11 cellular contexts compared by ENCODE assay signal in the genomic region with DNA sequence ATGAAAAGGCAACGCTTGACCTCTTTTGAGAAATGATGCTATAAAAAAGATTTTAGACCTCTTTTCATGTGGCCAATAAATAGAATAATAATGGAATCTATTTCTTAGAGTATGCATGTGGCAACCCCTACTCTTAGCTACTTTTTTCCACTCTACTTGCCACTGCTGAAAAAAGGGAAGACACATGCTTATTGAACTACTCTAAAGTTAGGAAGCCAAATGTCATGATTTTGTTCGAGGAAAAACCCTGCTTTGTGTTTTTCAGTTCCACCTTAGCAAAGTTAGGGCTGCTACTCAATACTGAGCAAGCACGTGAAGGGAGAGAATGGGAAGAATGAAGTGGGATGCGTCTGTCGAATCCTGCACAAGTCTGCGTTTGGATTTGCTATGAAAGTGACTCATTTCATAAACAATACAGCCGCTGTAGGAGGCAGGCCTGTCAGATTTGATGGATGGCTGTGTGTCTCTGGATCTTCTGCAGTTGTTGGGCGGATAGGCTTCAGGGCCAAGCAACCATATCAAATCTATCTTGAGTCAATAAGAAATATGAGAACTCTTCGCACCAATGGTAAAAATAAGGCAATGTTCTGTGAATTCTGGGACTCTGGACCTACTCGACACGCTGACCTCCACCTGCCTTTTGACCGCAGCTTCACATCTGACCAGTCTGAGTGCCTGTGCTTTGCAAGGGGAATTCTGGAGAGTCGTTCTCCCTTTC.
DNase-seq lines count a peak whose midpoint lies in the region; TF ChIP-seq lines count a peak whose summit lies in the region.
"Had no signal": no experiment of that assay in that cellular context is flagged by ENCODE, and none has a peak within 500 bp of the region (broad histone marks: within the 10 kb centered on the region; RNA-seq: fewer than 3 reads in every experiment).

No MANE protein-coding gene starts in this region.

- no peaks in the 10 kb centered on the region for H3K36me3 ChIP-seq in testis (ENCODE audit: low read depth, missing control alignments)
- H3K36me3 ChIP-seq: heart right ventricle, right atrium auricular region had no signal

- WGBS in testis, 2 donors, result 67 to 73% methylated on average over 13 of the region's 13 CpGs

- H3K4me3 ChIP-seq in fibroblast of pulmonary artery (replicated peaks; ENCODE audit: low read depth, low read length) (no peak overlapping the region), testis (no peak overlapping the region)
- H3K4me3 ChIP-seq: heart right ventricle, right atrium auricular region had no signal

- TF ChIP-seq POLR2A in testis (IDR thresholded peaks at IDR 0.05), result no peak

- H3K27ac ChIP-seq in RWPE1 (peak overlapping the region; percentile 72), testis (no peak overlapping the region)
- H3K27ac ChIP-seq: heart right ventricle, right atrium auricular region had no signal

- H3K4me1 ChIP-seq in testis, result peaks cover 14% of the 10 kb centered on the region
- H3K4me1 ChIP-seq: heart right ventricle had no signal

- CTCF ChIA-PET in RWPE1 (lab: Yijun Ruan, JAX), result interaction anchor here (0.7 kb wide), 1 partner anchor 32 kb away, joined by 3 read pairs; no protein-coding TSS in a partner anchor

- intact Hi-C loops in testis (cut with DNase I; ENCODE audit: low total_unique reads), result no loop called here

- no peaks in the 10 kb centered on the region for H3K9me3 ChIP-seq in testis
- H3K9me3 ChIP-seq: heart right ventricle, right atrium auricular region had no signal

- TF ChIP-seq CTCF in RWPE1 (conservative IDR thresholded peaks at IDR 0.05; ENCODE audit: low read depth), result no peak
- no peak for TF ChIP-seq CTCF in fibroblast of pulmonary artery (IDR thresholded peaks at IDR 0.05; ENCODE audit: low read length, missing control alignments)
- TF ChIP-seq CTCF in testis (IDR thresholded peaks at IDR 0.05), result no peak
- TF ChIP-seq CTCF in GM20000 (IDR thresholded peaks at IDR 0.05; ENCODE audit: extremely low read depth, missing control alignments), result no peak

- DNase-seq in HS-27A (ENCODE audit: low read depth) (peak; percentile 40), RWPE1 (ENCODE audit: low spot score) (peak; percentile 85), fibroblast of pulmonary artery (ENCODE audit: low read depth) (peak; percentile 78), testis (peak; percentile 39), NCI-H146 (lab: John Stamatoyannopoulos, UW) (no peak), GM20000 (ENCODE audit: low spot score) (no peak), NCI-H82 treated with DMSO at 0.1 percent for 48 hours (lab: John Stamatoyannopoulos, UW; ENCODE audit: unreplicated experiment) (no peak)
- DNase-seq: DMS153, heart right ventricle, NCI-H1436 treated with DMSO at 0.1 percent for 48 hours had no signal

- no peaks in the 10 kb centered on the region for H3K27me3 ChIP-seq in testis
- H3K27me3 ChIP-seq: heart right ventricle, right atrium auricular region had no signal

- POLR2A ChIA-PET in RWPE1 (lab: Yijun Ruan, JAX; ENCODE audit: low non-redundant PET), result no interaction called here

Comparison
In these comparisons a context has a peak if more than half of its experiments do, and no peak if none do; other contexts are left out.
1. DNase-seq: peak in HS-27A (single experiment), RWPE1 (single experiment), fibroblast of pulmonary artery (single experiment) and testis (single experiment); none in NCI-H146 (single experiment), GM20000 (single experiment) and NCI-H82 treated with DMSO at 0.1 percent for 48 hours (single experiment).